29 cellular contexts compared by ENCODE assay signal in genomic region chr1:214164157-214164556, GRCh38.
"Had no signal": no experiment of that assay in that cellular context is flagged by ENCODE, and none has a peak within 500 bp of the region (broad histone marks: within the 10 kb centered on the region; RNA-seq: fewer than 3 reads in every experiment).

No MANE protein-coding gene starts in this region.

- H3K27me3 ChIP-seq: adrenal gland, body of pancreas, tibial nerve had no signal

- H3K27ac Mint-ChIP-seq: activated CD4-positive, alpha-beta memory T cell treated with anti-CD3 and anti-CD28 coated beads for 36 hours; activated naive CD4-positive, alpha-beta T cell treated with anti-CD3 and anti-CD28 coated beads for 36 hours; activated naive CD8-positive, alpha-beta T cell treated with anti-CD3 and anti-CD28 coated beads for 36 hours; activated T-helper 1 cell treated with anti-CD3 and anti-CD28 coated beads, Interleukin-12 subunit alpha, Interleukin-12 subunit beta, Interleukin-2, Interleukin-4 antibody, amounts not matched to agents 30 ng/mL and 10 ng/mL and 1 ng/mL, durations not matched to agents 14 hours and 24 hours and 36 hours; naive B cell had no signal

- H3K36me3 ChIP-seq: adrenal gland, gastrocnemius medialis, tibial nerve had no signal

- H3K36me3 Mint-ChIP-seq: activated CD4-positive, alpha-beta memory T cell treated with anti-CD3 and anti-CD28 coated beads for 36 hours; activated naive CD8-positive, alpha-beta T cell treated with anti-CD3 and anti-CD28 coated beads for 36 hours; naive B cell had no signal

- H3K4me3 ChIP-seq: adrenal gland, body of pancreas, gastrocnemius medialis, tibial nerve had no signal

- H3K9me3 ChIP-seq: adrenal gland, body of pancreas, gastrocnemius medialis, tibial nerve had no signal

- ATAC-seq: activated CD4-positive, CD25-positive, alpha-beta regulatory T cell treated with anti-CD3 and anti-CD28 coated beads, Interleukin-2, amount 50 U/mL, for 24 hours; body of pancreas; gastrocnemius medialis; left ventricle myocardium superior; right cardiac atrium had no signal

- H3K27ac ChIP-seq: adrenal gland, body of pancreas, gastrocnemius medialis, tibial nerve, VCaP had no signal

- H3K4me1 Mint-ChIP-seq: activated naive CD8-positive, alpha-beta T cell treated with anti-CD3 and anti-CD28 coated beads for 36 hours; naive B cell had no signal

- DNase-seq: activated CD4-positive, alpha-beta memory T cell treated with anti-CD3 and anti-CD28 coated beads for 36 hours; activated CD4-positive, alpha-beta T cell treated with anti-CD3 and anti-CD28 coated beads for 48 hours; activated CD8-positive, alpha-beta memory T cell treated with anti-CD3 and anti-CD28 coated beads, Interleukin-2, amount 50 U/mL, for 4 hours; activated effector memory CD4-positive, alpha-beta T cell treated with anti-CD3 and anti-CD28 coated beads, Interleukin-2, amount 50 U/mL, for 16 hours; activated naive CD4-positive, alpha-beta T cell treated with anti-CD3 and anti-CD28 coated beads for 36 hours; activated naive CD8-positive, alpha-beta T cell treated with anti-CD3 and anti-CD28 coated beads for 36 hours; activated T-cell treated with anti-CD3 and anti-CD28 coated beads, Interleukin-2, amount 50 U/mL, for 1 hour; adrenal gland; aorta; body of pancreas; dermis blood vessel endothelial cell; effector CD4-positive, alpha-beta T cell; erythroblast; gastrocnemius medialis; glutamatergic neuron; islet precursor cell; left ventricle myocardium superior; naive B cell; occipital lobe; posterior cingulate gyrus; right cardiac atrium; stimulated activated CD4-positive, alpha-beta T cell treated with anti-CD3 and anti-CD28 coated beads, Interleukin-2, amount 100 ng/mL, for 48 hours; stimulated activated naive CD4-positive, alpha-beta T cell treated with Interleukin-2 at 50 U/mL for 16 hours had no signal

- H3K4me1 ChIP-seq: adrenal gland, body of pancreas, gastrocnemius medialis, tibial nerve had no signal

- FAIRE-seq: colon, endometrium had no signal

- H3K9me3 Mint-ChIP-seq: activated CD4-positive, alpha-beta memory T cell treated with anti-CD3 and anti-CD28 coated beads for 36 hours; activated naive CD4-positive, alpha-beta T cell treated with anti-CD3 and anti-CD28 coated beads for 36 hours; activated naive CD8-positive, alpha-beta T cell treated with anti-CD3 and anti-CD28 coated beads for 36 hours; activated T-helper 1 cell treated with anti-CD3 and anti-CD28 coated beads, Interleukin-12 subunit alpha, Interleukin-12 subunit beta, Interleukin-2, Interleukin-4 antibody, amounts not matched to agents 30 ng/mL and 10 ng/mL and 1 ng/mL, durations not matched to agents 14 hours and 24 hours and 36 hours; naive B cell had no signal

- H3K4me3 Mint-ChIP-seq: activated CD4-positive, alpha-beta memory T cell treated with anti-CD3 and anti-CD28 coated beads for 36 hours; activated naive CD4-positive, alpha-beta T cell treated with anti-CD3 and anti-CD28 coated beads for 36 hours; activated naive CD8-positive, alpha-beta T cell treated with anti-CD3 and anti-CD28 coated beads for 36 hours; activated T-helper 1 cell treated with anti-CD3 and anti-CD28 coated beads, Interleukin-12 subunit alpha, Interleukin-12 subunit beta, Interleukin-2, Interleukin-4 antibody, amounts not matched to agents 30 ng/mL and 10 ng/mL and 1 ng/mL, durations not matched to agents 14 hours and 24 hours and 36 hours; naive B cell had no signal
